In the genomic region with DNA sequence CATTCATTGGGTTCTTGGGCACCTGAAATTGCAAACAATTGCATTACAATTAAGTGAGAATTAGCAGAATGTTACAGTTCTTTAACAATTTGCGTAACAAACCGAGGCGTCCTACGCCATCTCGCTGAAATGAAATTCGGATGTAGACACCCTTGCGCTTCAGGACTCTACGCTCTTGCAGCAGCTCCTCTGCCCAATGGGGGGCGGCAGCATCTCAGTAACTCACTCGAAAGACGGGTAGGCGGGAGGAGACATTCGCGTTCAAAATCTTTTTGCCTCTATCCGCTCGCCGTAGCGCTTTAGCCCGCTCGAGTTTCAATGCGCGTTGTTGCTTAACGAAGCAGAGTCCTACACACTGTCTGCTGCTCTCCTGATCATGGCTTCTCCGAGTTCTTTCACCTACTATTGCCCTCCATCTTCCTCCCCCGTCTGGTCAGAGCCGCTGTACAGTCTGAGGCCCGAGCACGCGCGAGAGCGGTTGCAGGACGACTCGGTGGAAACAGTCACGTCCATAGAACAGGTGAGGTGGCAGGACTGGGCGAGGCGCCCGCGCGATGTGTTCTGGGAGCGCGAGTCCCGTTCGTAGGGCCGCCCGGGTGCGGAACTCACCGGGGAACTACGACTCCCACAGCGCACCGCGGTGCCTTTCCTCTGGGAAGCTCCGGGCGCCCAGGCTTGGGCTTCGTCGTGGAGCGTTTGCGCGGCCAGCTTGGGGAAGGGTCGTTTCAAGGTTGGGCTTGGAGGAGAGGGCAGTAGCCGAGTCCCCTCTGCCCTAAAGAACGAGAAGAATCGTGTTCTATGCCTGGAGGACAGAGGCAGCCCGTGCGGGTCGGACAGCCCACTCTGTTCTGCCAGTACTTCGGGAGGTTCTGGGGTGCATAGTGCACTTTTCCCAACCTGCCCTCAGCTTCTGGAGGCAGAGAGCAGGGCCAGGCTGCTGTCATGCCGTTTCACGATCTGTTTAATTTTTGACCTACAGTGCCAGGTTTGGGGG, we compare ENCODE assay signal across 8 cellular contexts. TPM values are rescaled to one million over a fixed set of nuclear protein-coding genes. Genes with fewer than 3 reads are reported as not detected.
DNase-seq lines count a peak whose midpoint lies in the region; ATAC-seq and TF ChIP-seq lines count a peak whose summit lies in the region.

TSS of gene FNTB (plus strand) at position 318 of the 994 bp plus-strand sequence. CDS start at position 377, 59 bp downstream.

- DNase-seq in EL (peak; percentile 97), GM23338 (ENCODE audit: low spot score) (peak; percentile 99), LHCN-M2 (ENCODE audit: low read depth) (peak; percentile 96), RPMI7951 (ENCODE audit: low read depth) (peak; percentile 95), fibroblast of lung (ENCODE audit: low read depth in 2 of 2) (peak; percentile 96 to 98)
- DNase-seq in activated T-helper 1 cell treated with anti-CD3 and anti-CD28 coated beads, Interleukin-2, amount 50 U/mL, for 16 hours (ENCODE audit: low read depth in 1 of 2, low spot score in 1 of 2): peak; percentile 77 to 85
- peak; percentile 80 to 96 (median 94) for DNase-seq in naive thymus-derived CD4-positive, alpha-beta T cell
- DNase-seq in stimulated activated naive B cell treated with anti-CD40 and anti-IgM and Interleukin-4, amounts not matched to agents 10 μg/mL and 1 μg/mL and 100 μg/mL, for 72 hours: peak; percentile 92

- 0 out of 2 replicates have a peak, but pooled peaks cover 3% of the 10 kb centered on the region for H3F3A ChIP-seq in GM23338 (replicated peaks; ENCODE audit: low read depth)

- H3K4me2 ChIP-seq in GM23338 (peak within 1 kb of the TSS; percentile 96), fibroblast of lung (ENCODE audit: extremely low read depth, insufficient read depth, low read length) (peak within 1 kb of the TSS; percentile 80)

- no peaks in the 10 kb centered on the region for H3K9me3 Mint-ChIP-seq in GM23338
- peaks cover 0 to 6% (median 0%) of the 10 kb centered on the region in 11 donors for H3K9me3 Mint-ChIP-seq in naive thymus-derived CD4-positive, alpha-beta T cell
- H3K9me3 Mint-ChIP-seq in stimulated activated naive B cell treated with anti-CD40 and anti-IgM and Interleukin-4, amounts not matched to agents 10 μg/mL and 1 μg/mL and 100 μg/mL, for 72 hours: no peaks in the 10 kb centered on the region

- H3K36me3 ChIP-seq in GM23338 (ENCODE audit: insufficient read depth) (no peaks in the 10 kb centered on the region), fibroblast of lung (ENCODE audit: control insufficient read depth, insufficient read depth, low read length) (no peaks in the 10 kb centered on the region)
- H3K36me3 ChIP-seq in naive thymus-derived CD4-positive, alpha-beta T cell (ENCODE audit: control insufficient read depth in 2 of 3, insufficient read depth in 3 of 3, low read length in 3 of 3): no peaks in the 10 kb centered on the region

- peak; percentile 68 to 95 for TF ChIP-seq CTCF in GM23338 (conservative IDR thresholded peaks at IDR 0.05; ENCODE audit: low read depth in 2 of 2)
- TF ChIP-seq CTCF in fibroblast of lung (conservative IDR thresholded peaks at IDR 0.05 in 1 of 2, IDR thresholded peaks at IDR 0.05 in 1 of 2; ENCODE audit: low read depth in 1 of 2, low read length in 2 of 2): peak; percentile 76 to 87

- peak within 1 kb of the TSS; percentile 74 for H3K9ac ChIP-seq in fibroblast of lung (ENCODE audit: insufficient read depth, low read length)

- H3K9me2 ChIP-seq in GM23338 (ENCODE audit: insufficient read depth): no peaks in the 10 kb centered on the region

- H3K4me3 Mint-ChIP-seq in GM23338: peak within 1 kb of the TSS; percentile 96
- H3K4me3 Mint-ChIP-seq in naive thymus-derived CD4-positive, alpha-beta T cell: peak within 1 kb of the TSS; percentile 88 to 100 (median 95)
- H3K4me3 Mint-ChIP-seq in stimulated activated naive B cell treated with anti-CD40 and anti-IgM and Interleukin-4, amounts not matched to agents 10 μg/mL and 1 μg/mL and 100 μg/mL, for 72 hours: peak within 1 kb of the TSS; percentile 84 to 92

- H3K4me1 ChIP-seq in GM23338 (ENCODE audit: insufficient read depth) (peaks cover 11% of the 10 kb centered on the region), fibroblast of lung (ENCODE audit: control insufficient read depth, extremely low read depth, insufficient read depth, low read length) (no peaks in the 10 kb centered on the region)
- H3K4me1 ChIP-seq in naive thymus-derived CD4-positive, alpha-beta T cell (ENCODE audit: control insufficient read depth in 2 of 2, insufficient read depth in 2 of 2, low read length in 2 of 2): peaks cover 14 to 38% of the 10 kb centered on the region in 2 donors

- peak within 1 kb of the TSS; percentile 98 for H3K27ac Mint-ChIP-seq in GM23338
- peak within 1 kb of the TSS; percentile 92 to 99 (median 96) for H3K27ac Mint-ChIP-seq in naive thymus-derived CD4-positive, alpha-beta T cell
- peak within 1 kb of the TSS; percentile 96 for H3K27ac Mint-ChIP-seq in stimulated activated naive B cell treated with anti-CD40 and anti-IgM and Interleukin-4, amounts not matched to agents 10 μg/mL and 1 μg/mL and 100 μg/mL, for 72 hours

- ATAC-seq in GM23338: peak; percentile 96
- ATAC-seq in naive thymus-derived CD4-positive, alpha-beta T cell: peak; percentile 95
- peak; percentile 97 to 98 for ATAC-seq in stimulated activated naive B cell treated with anti-CD40 and anti-IgM and Interleukin-4, amounts not matched to agents 10 μg/mL and 1 μg/mL and 100 μg/mL, for 72 hours (replicated peaks)

- H3K79me2 ChIP-seq in GM23338 (replicated peaks; ENCODE audit: insufficient read depth) (peaks cover 30% of the 10 kb centered on the region), fibroblast of lung (ENCODE audit: control insufficient read depth, insufficient read depth, low read length) (peaks cover 8% of the 10 kb centered on the region)

- intact Hi-C loops in naive thymus-derived CD4-positive, alpha-beta T cell (cut with micrococcal nuclease): loop anchor here (1.0 to 5.0 kb wide), 21 partner anchors 15 to 1520 kb away; partner anchors contain the start of genes CHURC1 (in 2 of the 2), FUT8 (in 2 of the 2), GPHN (in 2 of the 2) and MAX (in 2 of the 2)

- POLR2A ChIA-PET in naive thymus-derived CD4-positive, alpha-beta T cell (lab: Charles Lee): interaction anchor here (0.6 to 2.9 kb wide), 14 partner anchors 8 to 484 kb away, joined by 3 to 18 read pairs (median 4); partner anchors contain the start of genes CHURC1, GPX2, MAX and RAB15

- H4K20me1 ChIP-seq in GM23338 (replicated peaks; ENCODE audit: insufficient read depth) (peaks cover 6% of the 10 kb centered on the region; the same call in 1 of the 2 replicates), fibroblast of lung (ENCODE audit: control insufficient read depth, extremely low read depth, insufficient read depth, low read length) (no peaks in the 10 kb centered on the region)

- H3K27me3 Mint-ChIP-seq in GM23338 (ENCODE audit: insufficient read depth, low read depth, poor library complexity): peaks cover 15% of the 10 kb centered on the region
- peaks cover 0 to 29% (median 3%) of the 10 kb centered on the region in 5 donors for H3K27me3 Mint-ChIP-seq in naive thymus-derived CD4-positive, alpha-beta T cell
- peaks cover 10 to 17% of the 10 kb centered on the region in 2 donors for H3K27me3 Mint-ChIP-seq in stimulated activated naive B cell treated with anti-CD40 and anti-IgM and Interleukin-4, amounts not matched to agents 10 μg/mL and 1 μg/mL and 100 μg/mL, for 72 hours

- H3K9me3 ChIP-seq in fibroblast of lung (ENCODE audit: control insufficient read depth, insufficient read depth, low read depth, low read length): no peaks in the 10 kb centered on the region
- H3K9me3 ChIP-seq in naive thymus-derived CD4-positive, alpha-beta T cell (ENCODE audit: control insufficient read depth in 2 of 3, low read length in 3 of 3): no peaks in the 10 kb centered on the region

- peaks cover 8% of the 10 kb centered on the region for H3K4me1 Mint-ChIP-seq in GM23338
- peaks cover 41 to 68% (median 60%) of the 10 kb centered on the region in 7 donors for H3K4me1 Mint-ChIP-seq in naive thymus-derived CD4-positive, alpha-beta T cell
- H3K4me1 Mint-ChIP-seq in stimulated activated naive B cell treated with anti-CD40 and anti-IgM and Interleukin-4, amounts not matched to agents 10 μg/mL and 1 μg/mL and 100 μg/mL, for 72 hours: peaks cover 19 to 22% of the 10 kb centered on the region in 2 donors

- peaks cover 5% of the 10 kb centered on the region; the same call in 1 of the 2 replicates for H3K27me3 ChIP-seq in GM23338 (ENCODE audit: insufficient read depth)
- peaks cover 3% of the 10 kb centered on the region for H3K27me3 ChIP-seq in fibroblast of lung (ENCODE audit: control insufficient read depth, insufficient read depth, low read length)
- H3K27me3 ChIP-seq in naive thymus-derived CD4-positive, alpha-beta T cell (ENCODE audit: control insufficient read depth in 2 of 2, insufficient read depth in 2 of 2, low read length in 2 of 2): no peaks in the 10 kb centered on the region

- CTCF ChIA-PET in naive thymus-derived CD4-positive, alpha-beta T cell (lab: Charles Lee): interaction anchor here (0.6 to 3.4 kb wide), 10 partner anchors 51 to 1085 kb away, joined by 3 to 25 read pairs (median 4); partner anchors contain the start of gene MAX

- H3K36me3 Mint-ChIP-seq in GM23338 (ENCODE audit: low read depth): no peaks in the 10 kb centered on the region
- peaks cover 0 to 16% (median 0%) of the 10 kb centered on the region in 5 donors for H3K36me3 Mint-ChIP-seq in naive thymus-derived CD4-positive, alpha-beta T cell
- H3K36me3 Mint-ChIP-seq in stimulated activated naive B cell treated with anti-CD40 and anti-IgM and Interleukin-4, amounts not matched to agents 10 μg/mL and 1 μg/mL and 100 μg/mL, for 72 hours: peaks cover 3 to 8% of the 10 kb centered on the region in 2 donors

- peak within 1 kb of the TSS; percentile 72 for H3K4me3 ChIP-seq in GM23338
- H3K4me3 ChIP-seq in fibroblast of lung (replicated peaks in 1 of 4; ENCODE audit: control extremely low read depth in 1 of 4, insufficient read depth in 1 of 4, low read depth in 3 of 4, low read length in 4 of 4): peak within 1 kb of the TSS; percentile 78 to 92 (median 89)
- peak within 1 kb of the TSS; percentile 97 for H3K4me3 ChIP-seq in naive thymus-derived CD4-positive, alpha-beta T cell (ENCODE audit: low read length)

- H3K27ac ChIP-seq in GM23338 (ENCODE audit: low read depth) (no peak within 1 kb of the TSS), fibroblast of lung (ENCODE audit: insufficient read depth, low read length) (peak within 1 kb of the TSS; percentile 73)
- H3K27ac ChIP-seq in naive thymus-derived CD4-positive, alpha-beta T cell (ENCODE audit: low read depth, low read length): peak within 1 kb of the TSS; percentile 76

- H2AFZ ChIP-seq in GM23338 (peak within 1 kb of the TSS; percentile 85), fibroblast of lung (ENCODE audit: low read length) (peak within 1 kb of the TSS; percentile 99)

RNA-seq across cellular contexts. Expression of gene FNTB, which starts in this region (rescaled TPM):
- 10.7 and 12.5 TPM in 2 replicates for total RNA-seq in GM23338 (2014; rRNA removed; shearing (Covaris generic))
- polyA plus RNA-seq in GM23338 (2016; fragmentation: Nextera tagmentation; extraction: Ambion mirVana) (7.8 and 8.6 TPM in 2 replicates), fibroblast of lung (13.2 and 13.9 TPM in 2 replicates)
- total RNA-seq in LHCN-M2 (2014; rRNA removed) (13.9 and 17.4 TPM in 2 replicates), fibroblast of lung (6.9 and 8.8 TPM in 2 replicates)
- 12.8 TPM for polyA plus RNA-seq in LHCN-M2 (2012)
- total RNA-seq in RPMI7951 (2014; rRNA removed; shearing (Covaris generic)): 15.4 and 17.9 TPM in 2 replicates
- polyA plus RNA-seq in fibroblast of lung (2012): 10.8 and 13.8 TPM in 2 replicates
- polyA minus RNA-seq in fibroblast of lung (ENCODE audit: low replicate concordance): 34.5 and 73.7 TPM in 2 replicates
- 10 to 100 TPM; 10.4 to 19.7 (median 12.9) TPM for total RNA-seq in naive thymus-derived CD4-positive, alpha-beta T cell
- 1 to 10 TPM; 4.0 to 7.7 TPM for polyA plus RNA-seq in naive thymus-derived CD4-positive, alpha-beta T cell
